Comparison of ENCODE assay signal across 1 cellular context in genomic region chr10:21290499-21291160, GRCh38.
TF ChIP-seq lines count a peak whose summit lies in the region.

No MANE protein-coding gene starts in this region.

TF ChIP-seq in HCT116, 20 proteins besides CTCF, POLR2A, EP300 and RAD21:
- TF ChIP-seq SIN3A (IDR thresholded peaks at IDR 0.05; ENCODE audit: low read depth) (no peak), JUND (IDR thresholded peaks at IDR 0.05) (no peak), SRF (IDR thresholded peaks at IDR 0.05; ENCODE audit: low read depth) (no peak), EZH2phosphoT487 (IDR thresholded peaks at IDR 0.05; ENCODE audit: borderline replicate concordance) (no peak), EZH2 (IDR thresholded peaks at IDR 0.05) (no peak), EGR1 (IDR thresholded peaks at IDR 0.05; ENCODE audit: low read depth) (no peak), CEBPB (IDR thresholded peaks at IDR 0.05; ENCODE audit: low read depth) (no peak), ATF3 (IDR thresholded peaks at IDR 0.05) (no peak), ZFX (IDR thresholded peaks at IDR 0.05) (no peak), ELF1 (IDR thresholded peaks at IDR 0.05; ENCODE audit: borderline replicate concordance, low read depth) (no peak), ZBTB33 (IDR thresholded peaks at IDR 0.05; ENCODE audit: extremely low read depth, insufficient replicate concordance, low read length) (no peak), MAX (IDR thresholded peaks at IDR 0.05) (no peak)
